In genomic region chr15:40845511-40846284, GRCh38 we compare ENCODE assay signal across 6 cellular contexts. TPM values are rescaled to one million over a fixed set of nuclear protein-coding genes. Genes with fewer than 3 reads are reported as not detected.
A peak's percentile ranks its signal among the peaks of the same experiment; 100 is the strongest.
DNase-seq lines count a peak whose midpoint lies in the region; ATAC-seq, FAIRE-seq and TF ChIP-seq lines count a peak whose summit lies in the region.

No MANE protein-coding gene starts in this region.

- H3K36me3 Mint-ChIP-seq in CD4-positive, alpha-beta T cell (ENCODE audit: low read depth): no peaks in the 10 kb centered on the region

- H3K9me3 Mint-ChIP-seq in CD4-positive, alpha-beta T cell: no peaks in the 10 kb centered on the region

- H3K36me3 ChIP-seq in kidney (ENCODE audit: control insufficient read depth in 1 of 2, insufficient read depth in 2 of 2, low read length in 2 of 2): peaks cover 0 to 2% of the 10 kb centered on the region in 2 donors

- no peak for FAIRE-seq in kidney (lab: Jason Lieb, UNC)

- no peak for ATAC-seq in CD4-positive, alpha-beta T cell (ENCODE audit: poor library complexity)
- ATAC-seq in HG03159 (IDR thresholded peaks at IDR 0.05; ENCODE audit: unreplicated experiment): no peak

- DNase-seq in CD4-positive, alpha-beta T cell: no peak
- peak; percentile 15 for DNase-seq in NCI-H526 treated with DMSO at 0.1 percent for 48 hours (lab: John Stamatoyannopoulos, UW)
- peak; percentile 82 for DNase-seq in kidney
- DNase-seq in GM19240 (ENCODE audit: insufficient read length, low spot score): no peak
- DNase-seq in effector CD4-positive, alpha-beta T cell: no peak

- H3K4me1 Mint-ChIP-seq in CD4-positive, alpha-beta T cell (ENCODE audit: low read depth): peaks cover 34% of the 10 kb centered on the region

- POLR2A ChIA-PET in CD4-positive, alpha-beta T cell (lab: Charles Lee): interaction anchor here (0.6 kb wide), 1 partner anchor 152 kb away, joined by 3 read pairs; no protein-coding TSS in a partner anchor

- no peak overlapping the region for H3K27ac ChIP-seq in CD4-positive, alpha-beta T cell (ENCODE audit: low read depth, low read length)
- H3K27ac ChIP-seq in kidney (ENCODE audit: low read depth in 2 of 2, low read length in 2 of 2): peak overlapping the region; percentile 89 to 93

- CTCF ChIA-PET in CD4-positive, alpha-beta T cell (lab: Charles Lee): interaction anchor here (0.7 kb wide), 1 partner anchor 49 kb away, joined by 5 read pairs; the partner anchor contains the start of gene VPS18

- H3K9me3 ChIP-seq in CD4-positive, alpha-beta T cell (ENCODE audit: control insufficient read depth, low read length): no peaks in the 10 kb centered on the region
- H3K9me3 ChIP-seq in kidney (ENCODE audit: control insufficient read depth in 1 of 2, low read length in 2 of 2): no peaks in the 10 kb centered on the region

- H3K27me3 Mint-ChIP-seq in CD4-positive, alpha-beta T cell: peaks cover 9% of the 10 kb centered on the region

- no peaks in the 10 kb centered on the region for H3K27me3 ChIP-seq in CD4-positive, alpha-beta T cell (ENCODE audit: control insufficient read depth, insufficient read depth, low read length)

- peak overlapping the region; percentile 54 to 67 for H3K4me3 ChIP-seq in kidney (ENCODE audit: low read length in 2 of 2)

- peak overlapping the region; percentile 34 for H3K4me3 Mint-ChIP-seq in CD4-positive, alpha-beta T cell

- H3K27ac Mint-ChIP-seq in CD4-positive, alpha-beta T cell: no peak overlapping the region

- no peak for TF ChIP-seq CTCF in CD4-positive, alpha-beta T cell (IDR thresholded peaks at IDR 0.05)
- TF ChIP-seq CTCF in kidney (IDR thresholded peaks at IDR 0.05; ENCODE audit: borderline replicate concordance, extremely low read depth, insufficient read depth): no peak

- peak overlapping the region; percentile 76 to 82 for H3K9ac ChIP-seq in kidney (ENCODE audit: low read length in 2 of 2)

- intact Hi-C loops in CD4-positive, alpha-beta T cell (cut with DNase I, micrococcal nuclease): no loop called here
- intact Hi-C loops in kidney (cut with DNase I): no loop called here

- peaks cover 26 to 32% of the 10 kb centered on the region in 2 donors for H3K4me1 ChIP-seq in kidney (ENCODE audit: control insufficient read depth in 1 of 2, insufficient read depth in 1 of 2, low read depth in 1 of 2, low read length in 2 of 2)

RNA-seq across cellular contexts. Expression of gene SPINT1, which starts 1.9 kb away (rescaled TPM):
- 1 to 10 TPM; 1.0 to 1.6 TPM for total RNA-seq in CD4-positive, alpha-beta T cell
- 114 TPM for total RNA-seq in kidney
- polyA plus RNA-seq in kidney (ENCODE audit: insufficient read depth, low read depth, low replicate concordance): 112 TPM

RNA-seq across cellular contexts. Expression of gene PPP1R14D, which starts 17.2 kb away (rescaled TPM):
- not detected for total RNA-seq in CD4-positive, alpha-beta T cell
- not detected for total RNA-seq in kidney
- 4.0 TPM for polyA plus RNA-seq in kidney (ENCODE audit: insufficient read depth, low read depth, low replicate concordance)

RNA-seq across cellular contexts. Expression of gene RHOV, which starts 28.3 kb away (rescaled TPM):
- total RNA-seq in CD4-positive, alpha-beta T cell: under 1 TPM; 0.36 TPM
- total RNA-seq in kidney: 3.0 TPM
- polyA plus RNA-seq in kidney (ENCODE audit: insufficient read depth, low read depth, low replicate concordance): 4.6 TPM

RNA-seq across cellular contexts. Expression of gene DNAJC17, which starts 38.4 kb away (rescaled TPM):
- 10 to 100 TPM; 14.4 to 17.9 TPM for total RNA-seq in CD4-positive, alpha-beta T cell
- total RNA-seq in kidney: 41.6 TPM
- 56.7 TPM for polyA plus RNA-seq in kidney (ENCODE audit: insufficient read depth, low read depth, low replicate concordance)

RNA-seq across cellular contexts. Expression of gene ZFYVE19, which starts 38.8 kb away (rescaled TPM):
- total RNA-seq in CD4-positive, alpha-beta T cell: 10 to 100 TPM; 12.0 to 13.0 TPM
- 18.7 TPM for total RNA-seq in kidney
- polyA plus RNA-seq in kidney (ENCODE audit: insufficient read depth, low read depth, low replicate concordance): 37.5 TPM

Comparison
In these comparisons a context has a peak if more than half of its experiments do, and no peak if none do; other contexts are left out.
1. DNase-seq: peak in NCI-H526 treated with DMSO at 0.1 percent for 48 hours (single experiment) and kidney (single experiment); none in CD4-positive, alpha-beta T cell (0 of 10), GM19240 (single experiment) and effector CD4-positive, alpha-beta T cell (single experiment).
2. RNA of gene SPINT1, which starts 1.9 kb away (total RNA-seq): 114 TPM in kidney (single experiment); 1.0 to 1.6 TPM in CD4-positive, alpha-beta T cell; every median in the first group is over 10 times any median in the second.